Comparison of ENCODE assay signal across 2 cellular contexts in genomic region chr2:207315131-207315530, GRCh38.
TF ChIP-seq lines count a peak whose summit lies in the region.

No MANE protein-coding gene starts in this region.

TF ChIP-seq in SK-N-SH treated with all-trans-retinoic acid at 6 μM for 48 hours, 23 proteins besides CTCF, POLR2A, EP300 and RAD21 (continued from another document):
- TF ChIP-seq TCF4 (CRISPR knock-in tag; IDR thresholded peaks at IDR 0.05; ENCODE audit: borderline replicate concordance) (no peak), RARB (CRISPR knock-in tag; IDR thresholded peaks at IDR 0.05) (no peak), ZFP30 (CRISPR knock-in tag; IDR thresholded peaks at IDR 0.05) (no peak), ZC3H10 (CRISPR knock-in tag; IDR thresholded peaks at IDR 0.05) (no peak), ISL1 (CRISPR knock-in tag; IDR thresholded peaks at IDR 0.05) (no peak), ZNF70 (CRISPR knock-in tag; IDR thresholded peaks at IDR 0.05) (no peak), PATZ1 (CRISPR knock-in tag; IDR thresholded peaks at IDR 0.05; ENCODE audit: borderline replicate concordance) (no peak), CSDC2 (CRISPR knock-in tag; IDR thresholded peaks at IDR 0.05) (no peak), ESRRG (CRISPR knock-in tag; IDR thresholded peaks at IDR 0.05) (no peak), ZNF565 (CRISPR knock-in tag; conservative IDR thresholded peaks at IDR 0.05; ENCODE audit: low read depth) (no peak), CSRNP3 (CRISPR knock-in tag; IDR thresholded peaks at IDR 0.05) (no peak), SNAI2 (CRISPR knock-in tag; IDR thresholded peaks at IDR 0.05) (no peak), ZNF8 (CRISPR knock-in tag; IDR thresholded peaks at IDR 0.05) (no peak), GLIS3 (CRISPR knock-in tag; IDR thresholded peaks at IDR 0.05) (no peak), TOX (CRISPR knock-in tag; IDR thresholded peaks at IDR 0.05; ENCODE audit: borderline replicate concordance) (no peak)

TF ChIP-seq in SK-N-SH, 30 proteins besides CTCF, POLR2A, EP300 and RAD21 (continued from another document):
- TF ChIP-seq FOSL2 (IDR thresholded peaks at IDR 0.05; ENCODE audit: borderline replicate concordance, low read depth) (no peak), MAX (IDR thresholded peaks at IDR 0.05; ENCODE audit: low read depth) (no peak), ZBTB33 (IDR thresholded peaks at IDR 0.05; ENCODE audit: borderline replicate concordance, low read depth) (no peak), NFIC (IDR thresholded peaks at IDR 0.05; ENCODE audit: borderline replicate concordance) (no peak)
TF ChIP-seq in SK-N-SH: peak in this region for 0.
